ENCODE assay signal across 10 cellular contexts in genomic region chr5:142327111-142327842, GRCh38. TPM values are rescaled to one million over a fixed set of nuclear protein-coding genes. Genes with fewer than 3 reads are reported as not detected.
A peak's percentile ranks its signal among the peaks of the same experiment; 100 is the strongest.
DNase-seq lines count a peak whose midpoint lies in the region; ATAC-seq, FAIRE-seq and TF ChIP-seq lines count a peak whose summit lies in the region.
"Had no signal": no experiment of that assay in that cellular context is flagged by ENCODE, and none has a peak within 500 bp of the region (broad histone marks: within the 10 kb centered on the region; RNA-seq: fewer than 3 reads in every experiment).

No MANE protein-coding gene starts in this region.

- H3K36me3 ChIP-seq in GM23338 (ENCODE audit: insufficient read depth) = peaks cover 13% of the 10 kb centered on the region; the same call in 1 of the 2 replicates
- H3K36me3 ChIP-seq in skeletal muscle satellite cell (ENCODE audit: insufficient read depth, low read length) = peaks cover 19% of the 10 kb centered on the region

- no peak overlapping the region for H2AFZ ChIP-seq in GM23338

- DNase-seq in GM23338 (ENCODE audit: low spot score) (peak; percentile 65), left cardiac atrium (peak; percentile 26)
- no peak for DNase-seq in central memory CD4-positive, alpha-beta T cell
- no peak for DNase-seq in activated T-cell treated with anti-CD3 and anti-CD28 coated beads, Interleukin-2, amount 50 U/mL, for 72 hours
- no peak for DNase-seq in activated T-helper 1 cell treated with anti-CD3 and anti-CD28 coated beads, Interleukin-12 subunit alpha, Interleukin-12 subunit beta, Interleukin-2, Interleukin-4 antibody, amounts not matched to agents 30 ng/mL and 10 ng/mL and 1 ng/mL, durations not matched to agents 14 hours and 24 hours and 36 hours (ENCODE audit: low spot score)
- DNase-seq: NCI-H1092 treated with DMSO at 0.1 percent for 48 hours; stimulated activated CD4-positive, alpha-beta T cell treated with anti-CD3 and anti-CD28 coated beads, Interleukin-4, amount 100 ng/mL, for 1 hour had no signal

- H3K4me1 ChIP-seq in GM23338 (ENCODE audit: insufficient read depth) (peaks cover 39% of the 10 kb centered on the region), skeletal muscle satellite cell (ENCODE audit: control insufficient read depth, insufficient read depth, low read length) (peaks cover 34% of the 10 kb centered on the region)

- H3K27ac ChIP-seq in GM23338 (ENCODE audit: low read depth) = peak overlapping the region; percentile 100

- H3K4me3 ChIP-seq in GM23338 (peak overlapping the region; percentile 98), skeletal muscle satellite cell (ENCODE audit: low read length) (peak overlapping the region; percentile 88)

- no peaks in the 10 kb centered on the region for H3K9me3 ChIP-seq in skeletal muscle satellite cell (replicated peaks; ENCODE audit: low read length)

- peak overlapping the region; percentile 99 for H3K9ac ChIP-seq in skeletal muscle satellite cell (ENCODE audit: low read depth, low read length)

- H3K9me3 Mint-ChIP-seq in GM23338 = peaks cover 7% of the 10 kb centered on the region
- H3K9me3 Mint-ChIP-seq in activated T-cell treated with anti-CD3 and anti-CD28 coated beads, Interleukin-2, amount 50 U/mL, for 72 hours = no peaks in the 10 kb centered on the region
- no peaks in the 10 kb centered on the region for H3K9me3 Mint-ChIP-seq in activated T-helper 1 cell treated with anti-CD3 and anti-CD28 coated beads, Interleukin-12 subunit alpha, Interleukin-12 subunit beta, Interleukin-2, Interleukin-4 antibody, amounts not matched to agents 30 ng/mL and 10 ng/mL and 1 ng/mL, durations not matched to agents 14 hours and 24 hours and 36 hours
- H3K9me3 Mint-ChIP-seq: activated naive CD4-positive, alpha-beta T cell treated with anti-CD3 and anti-CD28 coated beads, Interleukin-2, amount 50 U/mL, for 72 hours had no signal

- peak; percentile 4 for ATAC-seq in GM23338
- ATAC-seq in left cardiac atrium = no peak
- ATAC-seq in activated T-cell treated with anti-CD3 and anti-CD28 coated beads, Interleukin-2, amount 50 U/mL, for 72 hours (replicated peaks in 1 of 2) = no peak
- ATAC-seq: activated naive CD4-positive, alpha-beta T cell treated with anti-CD3 and anti-CD28 coated beads, Interleukin-2, amount 50 U/mL, for 72 hours had no signal

- peaks cover 22% of the 10 kb centered on the region for H3K27me3 Mint-ChIP-seq in GM23338 (ENCODE audit: insufficient read depth, low read depth, poor library complexity)
- H3K27me3 Mint-ChIP-seq in activated T-cell treated with anti-CD3 and anti-CD28 coated beads, Interleukin-2, amount 50 U/mL, for 72 hours (ENCODE audit: low read depth) = peaks cover 37% of the 10 kb centered on the region
- peaks cover 40% of the 10 kb centered on the region for H3K27me3 Mint-ChIP-seq in activated T-helper 1 cell treated with anti-CD3 and anti-CD28 coated beads, Interleukin-12 subunit alpha, Interleukin-12 subunit beta, Interleukin-2, Interleukin-4 antibody, amounts not matched to agents 30 ng/mL and 10 ng/mL and 1 ng/mL, durations not matched to agents 14 hours and 24 hours and 36 hours (ENCODE audit: insufficient read depth)

- H4K20me1 ChIP-seq in GM23338 (replicated peaks; ENCODE audit: insufficient read depth) = peaks cover 21% of the 10 kb centered on the region

- FAIRE-seq in TTC549 (lab: Jason Lieb, UNC) = peak; percentile 74

- peaks cover 65% of the 10 kb centered on the region for H3K79me2 ChIP-seq in GM23338 (replicated peaks; ENCODE audit: insufficient read depth)

- peaks cover 6% of the 10 kb centered on the region for H3K9me2 ChIP-seq in GM23338 (ENCODE audit: insufficient read depth)

- H3K4me3 Mint-ChIP-seq in GM23338 = peak overlapping the region; percentile 100
- H3K4me3 Mint-ChIP-seq in activated T-cell treated with anti-CD3 and anti-CD28 coated beads, Interleukin-2, amount 50 U/mL, for 72 hours = no peak overlapping the region
- H3K4me3 Mint-ChIP-seq in activated T-helper 1 cell treated with anti-CD3 and anti-CD28 coated beads, Interleukin-12 subunit alpha, Interleukin-12 subunit beta, Interleukin-2, Interleukin-4 antibody, amounts not matched to agents 30 ng/mL and 10 ng/mL and 1 ng/mL, durations not matched to agents 14 hours and 24 hours and 36 hours = no peak overlapping the region

- intact Hi-C loops in left cardiac atrium (cut with DNase I) = loop anchor here in 1 of 2 donors (10.0 kb wide), 1 partner anchor 218 kb away; no protein-coding TSS in a partner anchor
- intact Hi-C loops in activated T-helper 1 cell treated with anti-CD3 and anti-CD28 coated beads, Interleukin-12 subunit alpha, Interleukin-12 subunit beta, Interleukin-2, Interleukin-4 antibody, amounts not matched to agents 30 ng/mL and 10 ng/mL and 1 ng/mL, durations not matched to agents 14 hours and 24 hours and 36 hours (cut with micrococcal nuclease) = loop anchor here (10.0 kb wide), 2 partner anchors 172 to 312 kb away; partner anchors contain the start of gene GNPDA1

- H3K36me3 Mint-ChIP-seq in GM23338 (ENCODE audit: low read depth) = peaks cover 24% of the 10 kb centered on the region
- no peaks in the 10 kb centered on the region for H3K36me3 Mint-ChIP-seq in activated T-cell treated with anti-CD3 and anti-CD28 coated beads, Interleukin-2, amount 50 U/mL, for 72 hours (ENCODE audit: insufficient read depth in 2 of 2)
- H3K36me3 Mint-ChIP-seq in activated T-helper 1 cell treated with anti-CD3 and anti-CD28 coated beads, Interleukin-12 subunit alpha, Interleukin-12 subunit beta, Interleukin-2, Interleukin-4 antibody, amounts not matched to agents 30 ng/mL and 10 ng/mL and 1 ng/mL, durations not matched to agents 14 hours and 24 hours and 36 hours (ENCODE audit: low read depth) = no peaks in the 10 kb centered on the region
- H3K36me3 Mint-ChIP-seq: activated naive CD4-positive, alpha-beta T cell treated with anti-CD3 and anti-CD28 coated beads, Interleukin-2, amount 50 U/mL, for 72 hours had no signal

- H3K27ac Mint-ChIP-seq in GM23338 = peak overlapping the region; percentile 90
- no peak overlapping the region for H3K27ac Mint-ChIP-seq in activated T-cell treated with anti-CD3 and anti-CD28 coated beads, Interleukin-2, amount 50 U/mL, for 72 hours
- H3K27ac Mint-ChIP-seq in activated T-helper 1 cell treated with anti-CD3 and anti-CD28 coated beads, Interleukin-12 subunit alpha, Interleukin-12 subunit beta, Interleukin-2, Interleukin-4 antibody, amounts not matched to agents 30 ng/mL and 10 ng/mL and 1 ng/mL, durations not matched to agents 14 hours and 24 hours and 36 hours = no peak overlapping the region
- H3K27ac Mint-ChIP-seq: activated naive CD4-positive, alpha-beta T cell treated with anti-CD3 and anti-CD28 coated beads, Interleukin-2, amount 50 U/mL, for 72 hours had no signal

- peak overlapping the region; percentile 100 for H3K4me2 ChIP-seq in GM23338
- H3K4me2 ChIP-seq in skeletal muscle satellite cell (ENCODE audit: low read length) = peak overlapping the region; percentile 98

- no peak for TF ChIP-seq CTCF in GM23338 (conservative IDR thresholded peaks at IDR 0.05; ENCODE audit: low read depth in 2 of 2)

- H3F3A ChIP-seq in GM23338 (replicated peaks; ENCODE audit: low read depth) = peaks cover 34% of the 10 kb centered on the region

- H3K4me1 Mint-ChIP-seq in GM23338 = peaks cover 42% of the 10 kb centered on the region
- peaks cover 38% of the 10 kb centered on the region for H3K4me1 Mint-ChIP-seq in activated T-cell treated with anti-CD3 and anti-CD28 coated beads, Interleukin-2, amount 50 U/mL, for 72 hours (ENCODE audit: low read depth)
- peaks cover 27% of the 10 kb centered on the region for H3K4me1 Mint-ChIP-seq in activated T-helper 1 cell treated with anti-CD3 and anti-CD28 coated beads, Interleukin-12 subunit alpha, Interleukin-12 subunit beta, Interleukin-2, Interleukin-4 antibody, amounts not matched to agents 30 ng/mL and 10 ng/mL and 1 ng/mL, durations not matched to agents 14 hours and 24 hours and 36 hours (ENCODE audit: low read depth)

- H3K27me3 ChIP-seq in GM23338 (ENCODE audit: insufficient read depth) (no peaks in the 10 kb centered on the region), skeletal muscle satellite cell (ENCODE audit: control insufficient read depth, insufficient read depth, low read length) (no peaks in the 10 kb centered on the region)

TF ChIP-seq in GM23338, 12 proteins besides CTCF, POLR2A, EP300 and RAD21 (continues in another document):
- no peak for TF ChIP-seq ZNF331 (CRISPR knock-in tag; IDR thresholded peaks at IDR 0.05; ENCODE audit: low read depth)
- TF ChIP-seq CREB1 (CRISPR knock-in tag; IDR thresholded peaks at IDR 0.05; ENCODE audit: low read depth) = peak; percentile 11; the same call in 1 of the 2 replicates

RNA-seq across cellular contexts. Expression of gene SPRY4, which starts 2.5 kb away (rescaled TPM):
- 177 and 240 TPM in 2 replicates for total RNA-seq in GM23338 (2014; rRNA removed; shearing (Covaris generic))
- polyA plus RNA-seq in GM23338 (2016; fragmentation: Nextera tagmentation; extraction: Ambion mirVana) = 70.6 and 70.9 TPM in 2 replicates
- total RNA-seq in left cardiac atrium = 10 to 100 TPM; 13.3 to 30.6 TPM
- total RNA-seq in skeletal muscle satellite cell (2012; rRNA removed) = 29.9 and 38.5 TPM in 2 replicates
- total RNA-seq in activated T-cell treated with anti-CD3 and anti-CD28 coated beads, Interleukin-2, amount 50 U/mL, for 72 hours = 1 to 10 TPM; 1.1 to 1.4 TPM
- total RNA-seq in activated T-helper 1 cell treated with anti-CD3 and anti-CD28 coated beads, Interleukin-12 subunit alpha, Interleukin-12 subunit beta, Interleukin-2, Interleukin-4 antibody, amounts not matched to agents 30 ng/mL and 10 ng/mL and 1 ng/mL, durations not matched to agents 14 hours and 24 hours and 36 hours = 1.7 and 2.4 TPM in 2 replicates

Comparison
In these comparisons a context has a peak if more than half of its experiments do, and no peak if none do; other contexts are left out.
1. DNase-seq: peak in GM23338 (single experiment) and left cardiac atrium (single experiment); none in central memory CD4-positive, alpha-beta T cell (single experiment), activated T-cell treated with anti-CD3 and anti-CD28 coated beads, Interleukin-2, amount 50 U/mL, for 72 hours (0 of 2) and activated T-helper 1 cell treated with anti-CD3 and anti-CD28 coated beads, Interleukin-12 subunit alpha, Interleukin-12 subunit beta, Interleukin-2, Interleukin-4 antibody, amounts not matched to agents 30 ng/mL and 10 ng/mL and 1 ng/mL, durations not matched to agents 14 hours and 24 hours and 36 hours (single experiment).